ENCODE assay signal across 8 cellular contexts in genomic region chr20:34302312-34302722, GRCh38. TPM values are rescaled to one million over a fixed set of nuclear protein-coding genes. Genes with fewer than 3 reads are reported as not detected.
DNase-seq lines count a peak whose midpoint lies in the region; ATAC-seq and TF ChIP-seq lines count a peak whose summit lies in the region.

No MANE protein-coding gene starts in this region.

- CTCF ChIA-PET in activated CD8-positive, alpha-beta memory T cell treated with anti-CD3 and anti-CD28 coated beads, Interleukin-2, amount 10 ng/mL, durations not matched to agents 7 days and 5 days (lab: Charles Lee) = interaction anchor here (1.1 to 6.1 kb wide), 5 partner anchors 10 to 214 kb away, joined by 3 to 61 read pairs (median 7); partner anchors contain the start of genes DYNLRB1 and ITCH
- CTCF ChIA-PET in activated CD4-positive, alpha-beta memory T cell treated with anti-CD3 and anti-CD28 coated beads for 36 hours (lab: Charles Lee) = interaction anchor here (0.9 to 3.9 kb wide), 4 partner anchors 11 to 220 kb away, joined by 3 to 50 read pairs (median 7); partner anchors contain the start of gene DYNLRB1

- no peaks in the 10 kb centered on the region for H3K27me3 ChIP-seq in iPS-15b (ENCODE audit: control insufficient read depth, insufficient read depth, low read length)
- H3K27me3 ChIP-seq in stomach = no peaks in the 10 kb centered on the region

- TF ChIP-seq CTCF in stomach (IDR thresholded peaks at IDR 0.05) = no peak

- H3K4me3 ChIP-seq in iPS-15b (ENCODE audit: low read depth, low read length) (peak overlapping the region; percentile 67), stomach (peak overlapping the region; percentile 78 to 83 (median 83))

- no peak for TF ChIP-seq POLR2A in stomach (IDR thresholded peaks at IDR 0.05)

- H3K9me3 ChIP-seq in iPS-15b (ENCODE audit: control insufficient read depth, insufficient read depth, low read length) (no peaks in the 10 kb centered on the region), stomach (no peaks in the 10 kb centered on the region)

- no peak for TF ChIP-seq EP300 in stomach (IDR thresholded peaks at IDR 0.05)

- H3K9me3 Mint-ChIP-seq in activated CD8-positive, alpha-beta memory T cell treated with anti-CD3 and anti-CD28 coated beads, Interleukin-2, amount 10 ng/mL, durations not matched to agents 7 days and 5 days (ENCODE audit: low read depth) = no peaks in the 10 kb centered on the region
- no peaks in the 10 kb centered on the region for H3K9me3 Mint-ChIP-seq in activated CD4-positive, alpha-beta memory T cell treated with anti-CD3 and anti-CD28 coated beads for 36 hours

- H3K36me3 ChIP-seq in iPS-15b (ENCODE audit: control insufficient read depth, insufficient read depth, low read length) = peaks cover 6% of the 10 kb centered on the region
- no peaks in the 10 kb centered on the region for H3K36me3 ChIP-seq in stomach

- ATAC-seq in activated CD8-positive, alpha-beta memory T cell treated with anti-CD3 and anti-CD28 coated beads, Interleukin-2, amount 10 ng/mL, durations not matched to agents 7 days and 5 days = no peak
- no peak for ATAC-seq in GM18519 (IDR thresholded peaks at IDR 0.05; ENCODE audit: low FRiP score, unreplicated experiment)

- intact Hi-C loops in activated CD4-positive, alpha-beta memory T cell treated with anti-CD3 and anti-CD28 coated beads for 36 hours (cut with micrococcal nuclease) = loop anchor here (2.0 kb wide), 2 partner anchors 192 to 406 kb away; no protein-coding TSS in a partner anchor
- intact Hi-C loops in stomach (cut with DNase I; ENCODE audit: low total_unique reads) = no loop called here

- peaks cover 25% of the 10 kb centered on the region for H3K4me1 Mint-ChIP-seq in activated CD8-positive, alpha-beta memory T cell treated with anti-CD3 and anti-CD28 coated beads, Interleukin-2, amount 10 ng/mL, durations not matched to agents 7 days and 5 days
- peaks cover 22% of the 10 kb centered on the region for H3K4me1 Mint-ChIP-seq in activated CD4-positive, alpha-beta memory T cell treated with anti-CD3 and anti-CD28 coated beads for 36 hours (ENCODE audit: low read depth)

- peaks cover 3% of the 10 kb centered on the region for H3K36me3 Mint-ChIP-seq in activated CD8-positive, alpha-beta memory T cell treated with anti-CD3 and anti-CD28 coated beads, Interleukin-2, amount 10 ng/mL, durations not matched to agents 7 days and 5 days
- peaks cover 5% of the 10 kb centered on the region for H3K36me3 Mint-ChIP-seq in activated CD4-positive, alpha-beta memory T cell treated with anti-CD3 and anti-CD28 coated beads for 36 hours

- peaks cover 6% of the 10 kb centered on the region for H3K27me3 Mint-ChIP-seq in activated CD8-positive, alpha-beta memory T cell treated with anti-CD3 and anti-CD28 coated beads, Interleukin-2, amount 10 ng/mL, durations not matched to agents 7 days and 5 days
- H3K27me3 Mint-ChIP-seq in activated CD4-positive, alpha-beta memory T cell treated with anti-CD3 and anti-CD28 coated beads for 36 hours = no peaks in the 10 kb centered on the region

- H3K4me3 Mint-ChIP-seq in activated CD8-positive, alpha-beta memory T cell treated with anti-CD3 and anti-CD28 coated beads, Interleukin-2, amount 10 ng/mL, durations not matched to agents 7 days and 5 days = peak overlapping the region; percentile 84
- peak overlapping the region; percentile 89 for H3K4me3 Mint-ChIP-seq in activated CD4-positive, alpha-beta memory T cell treated with anti-CD3 and anti-CD28 coated beads for 36 hours

- DNase-seq in activated CD8-positive, alpha-beta memory T cell treated with anti-CD3 and anti-CD28 coated beads, Interleukin-2, amount 10 ng/mL, durations not matched to agents 7 days and 5 days = no peak
- DNase-seq in activated CD8-positive, alpha-beta memory T cell treated with anti-CD3 and anti-CD28 coated beads, Interleukin-2, amount 50 U/mL, for 48 hours = no peak
- no peak for DNase-seq in activated CD4-positive, alpha-beta memory T cell treated with anti-CD3 and anti-CD28 coated beads for 36 hours
- DNase-seq in stomach (no peak), AML-193 (lab: John Stamatoyannopoulos, UW) (no peak)
- DNase-seq in stimulated activated CD4-positive, alpha-beta T cell treated with anti-CD3 and anti-CD28 coated beads, Interleukin-12 subunit alpha, Interleukin-12 subunit beta, amount 100 ng/mL, for 4 hours = no peak

- peaks cover 13% of the 10 kb centered on the region for H3K4me1 ChIP-seq in iPS-15b (ENCODE audit: control insufficient read depth, insufficient read depth, low read length)
- peaks cover 19 to 39% (median 28%) of the 10 kb centered on the region in 4 donors for H3K4me1 ChIP-seq in stomach

- 15 to 22% (median 17%) methylated on average over 9 of the region's 9 CpGs for WGBS in stomach, 5 donors

- H3K27ac ChIP-seq in stomach = peak overlapping the region; percentile 90 to 96 (median 95)

- peak overlapping the region; percentile 86 for H3K27ac Mint-ChIP-seq in activated CD8-positive, alpha-beta memory T cell treated with anti-CD3 and anti-CD28 coated beads, Interleukin-2, amount 10 ng/mL, durations not matched to agents 7 days and 5 days
- peak overlapping the region; percentile 84 for H3K27ac Mint-ChIP-seq in activated CD4-positive, alpha-beta memory T cell treated with anti-CD3 and anti-CD28 coated beads for 36 hours

- POLR2A ChIA-PET in activated CD4-positive, alpha-beta memory T cell treated with anti-CD3 and anti-CD28 coated beads for 36 hours (lab: Charles Lee) = interaction anchor here (1.0 to 3.3 kb wide), 5 partner anchors 10 to 256 kb away, joined by 3 to 21 read pairs (median 8); partner anchors contain the start of genes DYNLRB1, EIF2S2, ITCH and MAP1LC3A

- H3K9ac ChIP-seq in iPS-15b (ENCODE audit: low read depth, low read length) = peak overlapping the region; percentile 94

RNA-seq across cellular contexts. Expression of gene AHCY, which starts 0.8 kb away (rescaled TPM):
- total RNA-seq in activated CD8-positive, alpha-beta memory T cell treated with anti-CD3 and anti-CD28 coated beads, Interleukin-2, amount 10 ng/mL, durations not matched to agents 7 days and 5 days = 10 to 100 TPM; 74.3 to 95.5 TPM
- total RNA-seq in activated CD4-positive, alpha-beta memory T cell treated with anti-CD3 and anti-CD28 coated beads for 36 hours = 100 to 1,000 TPM; 160 to 163 TPM
- 100 to 1,000 TPM in 2 of 5 donors, 10 to 100 TPM in 3; 32.7 to 126 (median 88.8) TPM for total RNA-seq in stomach
- 10 to 100 TPM; 90.0 to 96.7 (median 91.7) TPM for polyA plus RNA-seq in stomach
